8 cellular contexts compared by ENCODE assay signal in genomic region chr10:97632949-97633884, GRCh38. TPM values are rescaled to one million over a fixed set of nuclear protein-coding genes. Genes with fewer than 3 reads are reported as not detected.
DNase-seq lines count a peak whose midpoint lies in the region; ATAC-seq, FAIRE-seq and TF ChIP-seq lines count a peak whose summit lies in the region.

TSS of gene MORN4 (minus strand) at chr10:97633500. CDS start at chr10:97619653, 13,847 bp downstream.

- peak within 1 kb of the TSS; percentile 97 for H3K4me3 Mint-ChIP-seq in mesothelial cell of epicardium

- TF ChIP-seq CTCF in endothelial cell of umbilical vein (IDR thresholded peaks at IDR 0.05; ENCODE audit: extremely low read depth in 1 of 2, insufficient read depth in 1 of 2, low read depth in 1 of 2, low read length in 2 of 2) (no peak), mesothelial cell of epicardium (IDR thresholded peaks at IDR 0.05; ENCODE audit: unreplicated experiment) (no peak)

- H3K36me3 ChIP-seq in endothelial cell of umbilical vein (ENCODE audit: control insufficient read depth in 2 of 2, extremely low read depth in 1 of 2, insufficient read depth in 2 of 2, low read length in 2 of 2), result no peaks in the 10 kb centered on the region

- no peaks in the 10 kb centered on the region for H3K9me3 Mint-ChIP-seq in mesothelial cell of epicardium

- H3K27me3 Mint-ChIP-seq in mesothelial cell of epicardium (ENCODE audit: low read depth), result no peaks in the 10 kb centered on the region

- peak; percentile 76 for FAIRE-seq in endothelial cell of umbilical vein (lab: Jason Lieb, UNC)

- H3K4me1 Mint-ChIP-seq in mesothelial cell of epicardium, result peaks cover 11% of the 10 kb centered on the region

- CTCF ChIA-PET in endothelial cell of umbilical vein (lab: Charles Lee), result interaction anchor here (0.7 to 1.8 kb wide), 4 partner anchors 14 to 61 kb away, joined by 3 to 12 read pairs (median 4); partner anchors contain the start of gene ANKRD2

- no peaks in the 10 kb centered on the region for H3K79me2 ChIP-seq in endothelial cell of umbilical vein (ENCODE audit: control insufficient read depth, insufficient read depth, low read length)

- intact Hi-C loops in endothelial cell of umbilical vein (cut with micrococcal nuclease), result no loop called here

- TF ChIP-seq POLR2A in endothelial cell of umbilical vein (IDR thresholded peaks at IDR 0.05; ENCODE audit: low read depth, low read length), result no peak

- H3K9ac ChIP-seq in endothelial cell of umbilical vein (replicated peaks; ENCODE audit: extremely low read depth, insufficient read depth, low read length), result no peak within 1 kb of the TSS

- no peaks in the 10 kb centered on the region for H3K36me3 Mint-ChIP-seq in mesothelial cell of epicardium

- H2AFZ ChIP-seq in endothelial cell of umbilical vein (ENCODE audit: low read depth, low read length), result peak within 1 kb of the TSS; percentile 88

- H3K27me3 ChIP-seq in endothelial cell of umbilical vein (ENCODE audit: control insufficient read depth in 2 of 2, insufficient read depth in 2 of 2, low read length in 2 of 2), result no peaks in the 10 kb centered on the region

- H3K4me3 ChIP-seq in endothelial cell of umbilical vein (replicated peaks in 1 of 3; ENCODE audit: insufficient read depth in 1 of 3, low read depth in 1 of 3, low read length in 3 of 3), result peak within 1 kb of the TSS; percentile 25 to 72 (median 56)

- BruUV-seq in endothelial cell of umbilical vein (replicated peaks; lab: Mats Ljungman, UMichigan), result no TSS peak

- H3K9me1 ChIP-seq in endothelial cell of umbilical vein (replicated peaks; ENCODE audit: control insufficient read depth, extremely low read depth, insufficient read depth, low read length), result no peaks in the 10 kb centered on the region

- H4K20me1 ChIP-seq in endothelial cell of umbilical vein (replicated peaks; ENCODE audit: control insufficient read depth, extremely low read depth, insufficient read depth, low read length), result no peaks in the 10 kb centered on the region

- DNase-seq in CMK (ENCODE audit: low read depth), result peak; percentile 59
- peak; percentile 96 for DNase-seq in HPDE6-E6E7 (ENCODE audit: extremely low spot score)
- peak; percentile 92 for DNase-seq in NOMO-1 treated with DMSO at 0.1 percent for 48 hours (lab: John Stamatoyannopoulos, UW; ENCODE audit: unreplicated experiment)
- DNase-seq in activated T-cell treated with anti-CD3 and anti-CD28 coated beads for 1 hour (ENCODE audit: low read depth), result peak; percentile 85
- peak; percentile 91 for DNase-seq in endothelial cell of umbilical vein (ENCODE audit: low read depth, low spot score)
- DNase-seq in mesothelial cell of epicardium (ENCODE audit: low spot score in 2 of 2, unreplicated experiment in 2 of 2), result peak; percentile 86 to 93
- peak; percentile 72 for DNase-seq in stimulated activated CD8-positive, alpha-beta memory T cell treated with anti-CD3 and anti-CD28 coated beads, Interleukin-15, amount 100 ng/mL, for 24 hours (ENCODE audit: low read depth)

- dilution Hi-C loops in endothelial cell of umbilical vein (cut with MboI; ENCODE audit: extremely low pct_ligation_motif_present, low sequenced_read_pairs), result no loop called here

- H3K9me3 ChIP-seq in endothelial cell of umbilical vein (replicated peaks; ENCODE audit: control insufficient read depth, insufficient read depth, low read length), result no peaks in the 10 kb centered on the region

- peak; percentile 91 for ATAC-seq in GM19468 (IDR thresholded peaks at IDR 0.05; ENCODE audit: extremely low read depth, unreplicated experiment)

- no peak within 1 kb of the TSS for H3K27ac ChIP-seq in endothelial cell of umbilical vein (ENCODE audit: insufficient read depth, low read depth, low read length)

- peak within 1 kb of the TSS; percentile 87 for H3K27ac Mint-ChIP-seq in mesothelial cell of epicardium

- H3K4me2 ChIP-seq in endothelial cell of umbilical vein (ENCODE audit: insufficient read depth, low read length), result peak within 1 kb of the TSS; percentile 71

- peaks cover 3% of the 10 kb centered on the region for H3K4me1 ChIP-seq in endothelial cell of umbilical vein (ENCODE audit: control insufficient read depth, extremely low read depth, insufficient read depth, low read length)

- POLR2A ChIA-PET in endothelial cell of umbilical vein (lab: Charles Lee), result no interaction called here

TF ChIP-seq in endothelial cell of umbilical vein, 7 proteins besides CTCF, POLR2A, EP300 and RAD21:
- TF ChIP-seq FOS (IDR thresholded peaks at IDR 0.05; ENCODE audit: borderline replicate concordance, insufficient read depth, low read length) (no peak), JUN (IDR thresholded peaks at IDR 0.05; ENCODE audit: borderline replicate concordance, insufficient read depth, insufficient read length, low read depth) (no peak), POLR2AphosphoS5 (IDR thresholded peaks at IDR 0.05; ENCODE audit: insufficient read depth, low read depth, low read length) (no peak), GATA2 (IDR thresholded peaks at IDR 0.05; ENCODE audit: insufficient read depth, insufficient read length, low read depth, low read length) (no peak), MAX (IDR thresholded peaks at IDR 0.05; ENCODE audit: insufficient read depth, insufficient read length) (no peak)

RNA-seq across cellular contexts. Expression of gene MORN4, which starts in this region (rescaled TPM):
- total RNA-seq in endothelial cell of umbilical vein (8.4 and 12.2 TPM in 2 replicates), mesothelial cell of epicardium (15.4 to 17.3 TPM (median 16.4 TPM) in 3 replicates)
- 11.8 and 13.9 TPM in 2 replicates for polyA plus RNA-seq in endothelial cell of umbilical vein
- 15.7 and 17.0 TPM in 2 replicates for polyA plus RNA-seq in endothelial cell of umbilical vein (2011; cell fraction: cytosol; rRNA removed)
- 5.0 and 7.3 TPM in 2 replicates for polyA plus RNA-seq in endothelial cell of umbilical vein (2011; cell fraction: nucleus; rRNA removed)
- 9.9 and 12.3 TPM in 2 replicates for polyA plus RNA-seq in endothelial cell of umbilical vein (2012)
- polyA minus RNA-seq in endothelial cell of umbilical vein, result 5.2 and 9.8 TPM in 2 replicates
- 0.72 TPM for polyA minus RNA-seq in endothelial cell of umbilical vein (2011; cell fraction: cytosol; rRNA and poly(A)+ RNA removed)
- 0.72 and 1.1 TPM in 2 replicates for polyA minus RNA-seq in endothelial cell of umbilical vein (2011; cell fraction: nucleus; rRNA and poly(A)+ RNA removed)
